In genomic region chr14:103100281-103101121, GRCh38 we compare ENCODE assay signal across 19 cellular contexts. TPM values are rescaled to one million over a fixed set of nuclear protein-coding genes. Genes with fewer than 3 reads are reported as not detected.
DNase-seq lines count a peak whose midpoint lies in the region; ATAC-seq and TF ChIP-seq lines count a peak whose summit lies in the region.
"Had no signal": no experiment of that assay in that cellular context is flagged by ENCODE, and none has a peak within 500 bp of the region (broad histone marks: within the 10 kb centered on the region; RNA-seq: fewer than 3 reads in every experiment).

No MANE protein-coding gene starts in this region.

- H3K9me3 ChIP-seq in Caco-2 (no peaks in the 10 kb centered on the region), liver (ENCODE audit: control insufficient read depth in 4 of 4, low read length in 3 of 4) (no peaks in the 10 kb centered on the region), T-helper 17 cell (ENCODE audit: control insufficient read depth, low read length, poor library complexity, severe bottlenecking) (no peaks in the 10 kb centered on the region)
- no peaks in the 10 kb centered on the region for H3K9me3 ChIP-seq in CD4-positive, alpha-beta memory T cell (ENCODE audit: control insufficient read depth in 1 of 2, low read length in 2 of 2)
- H3K9me3 ChIP-seq: lower lobe of right lung, right atrium auricular region, thyroid gland had no signal

- H3K9ac ChIP-seq in liver (ENCODE audit: low read depth in 1 of 2, low read length in 2 of 2): peak overlapping the region; percentile 54 to 80

- TF ChIP-seq RAD21 in liver (IDR thresholded peaks at IDR 0.05): no peak

- H3K4me1 ChIP-seq in Caco-2: peaks cover 55% of the 10 kb centered on the region
- H3K4me1 ChIP-seq in liver (ENCODE audit: control insufficient read depth in 4 of 4, insufficient read depth in 4 of 4, low read length in 3 of 4): peaks cover 32 to 94% (median 71%) of the 10 kb centered on the region in 4 donors
- peaks cover 12% of the 10 kb centered on the region for H3K4me1 ChIP-seq in CD4-positive, alpha-beta memory T cell (ENCODE audit: insufficient read depth, low read length)

- DNase-seq in Caco-2: no peak
- DNase-seq in NCI-H1105 (lab: John Stamatoyannopoulos, UW): no peak
- no peak for DNase-seq in CD4-positive, alpha-beta memory T cell
- no peak for DNase-seq in T-helper 17 cell
- DNase-seq: activated CD4-positive, alpha-beta T cell treated with anti-CD3 and anti-CD28 coated beads, Interleukin-2, amount 10 ng/mL, durations not matched to agents 7 days and 5 days; activated naive CD8-positive, alpha-beta T cell treated with anti-CD3 and anti-CD28 coated beads, Interleukin-2, amount 10 ng/mL, durations not matched to agents 7 days and 5 days; activated T-cell treated with anti-CD3 and anti-CD28 coated beads, Interleukin-2, amount 50 U/mL, for 48 hours; effector CD4-positive, alpha-beta T cell; lower lobe of right lung; SHP77; stimulated activated CD4-positive, alpha-beta T cell treated with anti-CD3 and anti-CD28 coated beads, Interleukin-1b, Interleukin-23, amount 100 ng/mL, for 48 hours; T-helper 9 cell; thyroid gland had no signal

- ATAC-seq in GM19438 (IDR thresholded peaks at IDR 0.05; ENCODE audit: low read depth, unreplicated experiment) (peak; percentile 72), HG03439 (IDR thresholded peaks at IDR 0.05; ENCODE audit: unreplicated experiment) (peak; percentile 54), T-helper 17 cell (no peak)
- ATAC-seq in activated T-helper 17 cell treated with anti-CD3 and anti-CD28 coated beads, Interleukin-2, amount 50 U/mL, for 72 hours (replicated peaks): no peak
- ATAC-seq: lower lobe of right lung; natural killer cell treated with Interleukin-12 subunit alpha and Interleukin-12 subunit beta and Interleukin-15 and Interleukin-18, amount 100 ng/mL, for 72 hours had no signal

- 35% methylated on average over 25 of the region's 25 CpGs for WGBS in liver

- intact Hi-C loops in Caco-2 (cut with micrococcal nuclease; ENCODE audit: unreplicated experiment): no loop called here
- intact Hi-C loops in CD4-positive, alpha-beta memory T cell (cut with micrococcal nuclease): no loop called here

- no peak overlapping the region for H3K27ac Mint-ChIP-seq in Caco-2 (ENCODE audit: unreplicated experiment)
- peak overlapping the region in 1 of 7 donors; percentile 19 for H3K27ac Mint-ChIP-seq in CD4-positive, alpha-beta memory T cell
- H3K27ac Mint-ChIP-seq in activated T-helper 17 cell treated with anti-CD3 and anti-CD28 coated beads, Interleukin-2, amount 50 U/mL, for 72 hours: no peak overlapping the region
- no peak overlapping the region for H3K27ac Mint-ChIP-seq in T-helper 17 cell
- H3K27ac Mint-ChIP-seq: activated CD4-positive, alpha-beta T cell treated with anti-CD3 and anti-CD28 coated beads, Interleukin-2, amount 10 ng/mL, durations not matched to agents 7 days and 5 days; activated naive CD8-positive, alpha-beta T cell treated with anti-CD3 and anti-CD28 coated beads, Interleukin-2, amount 10 ng/mL, durations not matched to agents 7 days and 5 days; natural killer cell treated with Interleukin-12 subunit alpha and Interleukin-12 subunit beta and Interleukin-15 and Interleukin-18, amount 100 ng/mL, for 72 hours had no signal

- H3K4me1 Mint-ChIP-seq in Caco-2 (ENCODE audit: low read depth, unreplicated experiment) (peaks cover 16% of the 10 kb centered on the region), T-helper 17 cell (peaks cover 11% of the 10 kb centered on the region)
- peaks cover 4 to 18% (median 10%) of the 10 kb centered on the region in 4 donors for H3K4me1 Mint-ChIP-seq in CD4-positive, alpha-beta memory T cell
- peaks cover 6% of the 10 kb centered on the region for H3K4me1 Mint-ChIP-seq in activated T-helper 17 cell treated with anti-CD3 and anti-CD28 coated beads, Interleukin-2, amount 50 U/mL, for 72 hours

- BruUV-seq in Caco-2 (replicated peaks; lab: Mats Ljungman, UMichigan): no TSS peak

- H3K27me3 ChIP-seq in Caco-2 (replicated peaks; ENCODE audit: control insufficient read depth, insufficient read depth, low read length) (no peaks in the 10 kb centered on the region), liver (ENCODE audit: control insufficient read depth in 4 of 4, insufficient read depth in 4 of 4, low read length in 3 of 4) (no peaks in the 10 kb centered on the region)
- peaks cover 8% of the 10 kb centered on the region for H3K27me3 ChIP-seq in CD4-positive, alpha-beta memory T cell (ENCODE audit: insufficient read depth, low read length)

- CTCF ChIA-PET in Caco-2 (lab: Charles Lee): interaction anchor here (0.6 to 2.2 kb wide), 2 partner anchors 9 to 27 kb away, joined by 5 read pairs; no protein-coding TSS in a partner anchor
- CTCF ChIA-PET in CD4-positive, alpha-beta memory T cell (lab: Charles Lee; ENCODE audit: partially characterized antibody): interaction anchor here (0.9 to 1.2 kb wide), 3 partner anchors 8 to 14 kb away, joined by 3 read pairs; no protein-coding TSS in a partner anchor

- H3K36me3 ChIP-seq in Caco-2 (ENCODE audit: control insufficient read depth, insufficient read depth, low read length) (no peaks in the 10 kb centered on the region), liver (ENCODE audit: control insufficient read depth in 4 of 4, insufficient read depth in 3 of 4, low read depth in 1 of 4, low read length in 3 of 4) (no peaks in the 10 kb centered on the region)
- no peaks in the 10 kb centered on the region for H3K36me3 ChIP-seq in CD4-positive, alpha-beta memory T cell (ENCODE audit: insufficient read depth, low read length)
- H3K36me3 ChIP-seq: lower lobe of right lung, right atrium auricular region, thyroid gland had no signal

- TF ChIP-seq CTCF in Caco-2 (IDR thresholded peaks at IDR 0.05; ENCODE audit: insufficient read depth in 1 of 2, low read depth in 1 of 2, low read length in 1 of 2, severe bottlenecking in 1 of 2, unreplicated experiment in 1 of 2) (no peak), liver (IDR thresholded peaks at IDR 0.05; ENCODE audit: low read depth, low read length, missing input control) (no peak)

- H3K4me3 ChIP-seq in Caco-2 (ENCODE audit: low read depth, low read length) (no peak overlapping the region), liver (ENCODE audit: low read depth in 1 of 3, low read length in 3 of 3) (peak overlapping the region in 2 of 3 donors; percentile 48 to 61)
- H3K4me3 ChIP-seq in CD4-positive, alpha-beta memory T cell (ENCODE audit: low read length in 2 of 2): no peak overlapping the region
- H3K4me3 ChIP-seq: lower lobe of right lung, right atrium auricular region, thyroid gland had no signal

- POLR2A ChIA-PET in Caco-2 (lab: Charles Lee): interaction anchor here (0.7 kb wide), 1 partner anchor 9 kb away, joined by 3 read pairs; no protein-coding TSS in a partner anchor
- POLR2A ChIA-PET in CD4-positive, alpha-beta memory T cell (lab: Charles Lee; ENCODE audit: partially characterized antibody): no interaction called here

- H3K27me3 Mint-ChIP-seq in Caco-2 (ENCODE audit: insufficient read depth, unreplicated experiment): no peaks in the 10 kb centered on the region
- peaks cover 20 to 22% of the 10 kb centered on the region in 2 donors for H3K27me3 Mint-ChIP-seq in CD4-positive, alpha-beta memory T cell
- H3K27me3 Mint-ChIP-seq in activated T-helper 17 cell treated with anti-CD3 and anti-CD28 coated beads, Interleukin-2, amount 50 U/mL, for 72 hours: peaks cover 22% of the 10 kb centered on the region
- H3K27me3 Mint-ChIP-seq in T-helper 17 cell: peaks cover 53% of the 10 kb centered on the region

- H3K4me3 Mint-ChIP-seq in Caco-2 (ENCODE audit: unreplicated experiment) (peak overlapping the region; percentile 9), T-helper 17 cell (no peak overlapping the region)
- no peak overlapping the region for H3K4me3 Mint-ChIP-seq in CD4-positive, alpha-beta memory T cell
- H3K4me3 Mint-ChIP-seq in activated T-helper 17 cell treated with anti-CD3 and anti-CD28 coated beads, Interleukin-2, amount 50 U/mL, for 72 hours: no peak overlapping the region
- H3K4me3 Mint-ChIP-seq: activated CD4-positive, alpha-beta T cell treated with anti-CD3 and anti-CD28 coated beads, Interleukin-2, amount 10 ng/mL, durations not matched to agents 7 days and 5 days; activated naive CD8-positive, alpha-beta T cell treated with anti-CD3 and anti-CD28 coated beads, Interleukin-2, amount 10 ng/mL, durations not matched to agents 7 days and 5 days; natural killer cell treated with Interleukin-12 subunit alpha and Interleukin-12 subunit beta and Interleukin-15 and Interleukin-18, amount 100 ng/mL, for 72 hours had no signal

- no peaks in the 10 kb centered on the region for H3K9me3 Mint-ChIP-seq in Caco-2 (ENCODE audit: unreplicated experiment)
- peaks cover 0 to 1% (median 0%) of the 10 kb centered on the region in 8 donors for H3K9me3 Mint-ChIP-seq in CD4-positive, alpha-beta memory T cell
- no peaks in the 10 kb centered on the region for H3K9me3 Mint-ChIP-seq in activated T-helper 17 cell treated with anti-CD3 and anti-CD28 coated beads, Interleukin-2, amount 50 U/mL, for 72 hours
- H3K9me3 Mint-ChIP-seq: activated CD4-positive, alpha-beta T cell treated with anti-CD3 and anti-CD28 coated beads, Interleukin-2, amount 10 ng/mL, durations not matched to agents 7 days and 5 days; activated naive CD8-positive, alpha-beta T cell treated with anti-CD3 and anti-CD28 coated beads, Interleukin-2, amount 10 ng/mL, durations not matched to agents 7 days and 5 days; natural killer cell treated with Interleukin-12 subunit alpha and Interleukin-12 subunit beta and Interleukin-15 and Interleukin-18, amount 100 ng/mL, for 72 hours had no signal

- H3K36me3 Mint-ChIP-seq in Caco-2 (ENCODE audit: insufficient read depth, unreplicated experiment) (peaks cover 13% of the 10 kb centered on the region), T-helper 17 cell (ENCODE audit: low read depth) (peaks cover 8% of the 10 kb centered on the region)
- H3K36me3 Mint-ChIP-seq in CD4-positive, alpha-beta memory T cell: no peaks in the 10 kb centered on the region
- no peaks in the 10 kb centered on the region for H3K36me3 Mint-ChIP-seq in activated T-helper 17 cell treated with anti-CD3 and anti-CD28 coated beads, Interleukin-2, amount 50 U/mL, for 72 hours (ENCODE audit: low read depth)
- H3K36me3 Mint-ChIP-seq: activated naive CD8-positive, alpha-beta T cell treated with anti-CD3 and anti-CD28 coated beads, Interleukin-2, amount 10 ng/mL, durations not matched to agents 7 days and 5 days; natural killer cell treated with Interleukin-12 subunit alpha and Interleukin-12 subunit beta and Interleukin-15 and Interleukin-18, amount 100 ng/mL, for 72 hours had no signal

- H3K27ac ChIP-seq in liver (ENCODE audit: low read depth in 1 of 2, low read length in 2 of 2): peak overlapping the region; percentile 91 to 94
- no peak overlapping the region for H3K27ac ChIP-seq in CD4-positive, alpha-beta memory T cell (ENCODE audit: low read depth, low read length)
- H3K27ac ChIP-seq: lower lobe of right lung, right atrium auricular region, thyroid gland had no signal

RNA-seq across cellular contexts. Expression of gene EXOC3L4, which starts 6.0 kb away (rescaled TPM):
- total RNA-seq in Caco-2 (2022) (6.3 and 6.7 TPM in 2 replicates), liver (10 to 100 TPM; 46.8 to 77.8 TPM), T-helper 17 cell (not detected)
- polyA plus RNA-seq in liver: 10 to 100 TPM; 24.0 to 26.6 TPM
- not detected for total RNA-seq in CD4-positive, alpha-beta memory T cell
- not detected for polyA plus RNA-seq in CD4-positive, alpha-beta memory T cell
- not detected for total RNA-seq in activated T-helper 17 cell treated with anti-CD3 and anti-CD28 coated beads, Interleukin-2, amount 50 U/mL, for 72 hours
- total RNA-seq: activated CD4-positive, alpha-beta T cell treated with anti-CD3 and anti-CD28 coated beads, Interleukin-2, amount 10 ng/mL, durations not matched to agents 7 days and 5 days; activated naive CD8-positive, alpha-beta T cell treated with anti-CD3 and anti-CD28 coated beads, Interleukin-2, amount 10 ng/mL, durations not matched to agents 7 days and 5 days; natural killer cell treated with Interleukin-12 subunit alpha and Interleukin-12 subunit beta and Interleukin-15 and Interleukin-18, amount 100 ng/mL, for 72 hours had no signal

RNA-seq across cellular contexts. Expression of gene LBHD2, which starts 16.5 kb away (rescaled TPM):
- total RNA-seq in Caco-2 (2022) (not detected in 2 replicates), liver (under 1 TPM in 1 of 2 donors, not detected in 1; 0.47 TPM), T-helper 17 cell (not detected)
- polyA plus RNA-seq in liver: under 1 TPM in 1 of 2 donors, not detected in 1; 0.53 TPM
- total RNA-seq in CD4-positive, alpha-beta memory T cell: not detected
- not detected for polyA plus RNA-seq in CD4-positive, alpha-beta memory T cell
- total RNA-seq in activated T-helper 17 cell treated with anti-CD3 and anti-CD28 coated beads, Interleukin-2, amount 50 U/mL, for 72 hours: not detected
- total RNA-seq: activated CD4-positive, alpha-beta T cell treated with anti-CD3 and anti-CD28 coated beads, Interleukin-2, amount 10 ng/mL, durations not matched to agents 7 days and 5 days; activated naive CD8-positive, alpha-beta T cell treated with anti-CD3 and anti-CD28 coated beads, Interleukin-2, amount 10 ng/mL, durations not matched to agents 7 days and 5 days; lower lobe of right lung; natural killer cell treated with Interleukin-12 subunit alpha and Interleukin-12 subunit beta and Interleukin-15 and Interleukin-18, amount 100 ng/mL, for 72 hours; right atrium auricular region; thyroid gland had no signal

RNA-seq across cellular contexts. Expression of gene TNFAIP2, which starts 22.8 kb away (rescaled TPM):
- total RNA-seq in Caco-2 (2022) (7.9 and 8.1 TPM in 2 replicates), liver (10 to 100 TPM; 25.0 to 32.0 TPM), T-helper 17 cell (10 to 100 TPM in 1 of 2 donors, 1 to 10 TPM in 1; 6.3 to 20.6 TPM)
- polyA plus RNA-seq in liver: 10 to 100 TPM in 1 of 2 donors, 1 to 10 TPM in 1; 8.9 to 19.8 TPM
- 1 to 10 TPM; 5.1 to 5.8 TPM for total RNA-seq in CD4-positive, alpha-beta memory T cell
- not detected for polyA plus RNA-seq in CD4-positive, alpha-beta memory T cell
- total RNA-seq in activated T-helper 17 cell treated with anti-CD3 and anti-CD28 coated beads, Interleukin-2, amount 50 U/mL, for 72 hours: 1 to 10 TPM; 3.0 to 4.0 TPM

RNA-seq across cellular contexts. Expression of gene CDC42BPB, which starts 43.2 kb away (rescaled TPM):
- total RNA-seq in Caco-2 (2022) (55.1 and 60.0 TPM in 2 replicates), liver (10 to 100 TPM; 35.2 to 78.7 TPM), T-helper 17 cell (10 to 100 TPM; 11.6 to 16.3 TPM)
- polyA plus RNA-seq in liver: 10 to 100 TPM in 1 of 2 donors, 1 to 10 TPM in 1; 4.1 to 24.3 TPM
- 1 to 10 TPM; 7.5 to 8.4 TPM for total RNA-seq in CD4-positive, alpha-beta memory T cell
- under 1 TPM; 0.02 to 0.80 TPM for polyA plus RNA-seq in CD4-positive, alpha-beta memory T cell
- 1 to 10 TPM; 7.2 to 7.3 TPM for total RNA-seq in activated T-helper 17 cell treated with anti-CD3 and anti-CD28 coated beads, Interleukin-2, amount 50 U/mL, for 72 hours

Comparison
In these comparisons a context has a peak if more than half of its experiments do, and no peak if none do; other contexts are left out.
1. H3K4me3 ChIP-seq: peak in liver (2 of 3); none in Caco-2 (single experiment) and CD4-positive, alpha-beta memory T cell (0 of 2).
2. ATAC-seq: peak in GM19438 (single experiment) and HG03439 (single experiment); none in activated T-helper 17 cell treated with anti-CD3 and anti-CD28 coated beads, Interleukin-2, amount 50 U/mL, for 72 hours (single experiment) and T-helper 17 cell (single experiment).